In the genomic region with DNA sequence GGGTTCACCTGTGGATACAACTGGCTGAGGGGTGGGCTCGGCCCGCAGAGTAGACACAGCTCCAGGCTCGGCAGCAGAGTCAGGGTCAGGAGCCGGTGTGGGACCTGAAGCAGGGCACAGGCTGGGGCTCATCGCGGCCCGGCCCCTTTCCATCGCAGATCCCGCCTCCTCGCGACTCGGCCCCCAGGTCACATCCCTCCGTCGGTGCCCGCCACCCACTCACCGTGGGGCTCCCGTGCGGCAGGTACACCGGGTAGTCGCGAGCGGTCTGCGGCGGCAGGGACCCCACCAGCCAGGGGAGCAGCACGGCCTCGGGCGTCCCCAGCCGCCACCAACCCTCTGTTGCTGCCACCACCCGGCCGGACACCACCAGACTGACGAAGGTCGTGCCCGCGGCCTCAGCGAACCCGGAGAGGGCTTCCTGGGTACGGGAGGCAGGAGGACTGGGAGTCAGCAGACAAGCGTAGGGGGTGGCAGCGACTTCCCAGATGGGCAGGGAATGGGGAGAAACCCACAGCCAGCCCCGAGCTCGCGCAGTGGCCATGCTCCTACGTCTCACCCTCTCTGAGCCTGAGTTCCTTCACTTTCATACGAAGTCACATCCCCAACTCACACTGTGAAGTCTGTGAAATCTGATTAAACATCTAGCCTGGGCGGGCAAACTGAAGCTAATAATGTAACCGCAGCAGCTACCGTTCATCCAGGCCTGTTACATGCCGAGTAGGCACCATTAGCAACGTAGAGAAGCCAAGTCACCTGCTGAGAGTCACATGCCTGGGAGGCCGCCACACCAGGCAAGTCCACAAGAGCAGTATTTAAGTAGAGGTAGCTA, we compare ENCODE assay signal across 1 cellular context.
A peak's percentile ranks its signal among the peaks of the same experiment; 100 is the strongest.
TF ChIP-seq lines count a peak whose summit lies in the region.

No MANE protein-coding gene starts in this region.

TF ChIP-seq in GM12878, 131 proteins besides CTCF, POLR2A, EP300 and RAD21:
- TF ChIP-seq BACH1 (IDR thresholded peaks at IDR 0.05; ENCODE audit: borderline replicate concordance) (peak; percentile 53; the same call in 1 of the 2 replicates), KLF5 (IDR thresholded peaks at IDR 0.05; ENCODE audit: partially characterized antibody) (no peak), RAD51 (IDR thresholded peaks at IDR 0.05) (peak; percentile 77), LARP7 (IDR thresholded peaks at IDR 0.05) (peak; percentile 76; the same call in 1 of the 2 replicates), STAT1 (conservative IDR thresholded peaks at IDR 0.05) (no peak), DPF2 (IDR thresholded peaks at IDR 0.05) (peak; percentile 79), SMARCA5 (IDR thresholded peaks at IDR 0.05) (peak; percentile 40; the same call in 1 of the 2 replicates), IKZF1 (conservative IDR thresholded peaks at IDR 0.05) (peak; percentile 58), KDM1A (IDR thresholded peaks at IDR 0.05; ENCODE audit: borderline replicate concordance) (no peak), GATAD2B (conservative IDR thresholded peaks at IDR 0.05; ENCODE audit: low read depth) (peak; percentile 81; the same call in 1 of the 2 replicates), BHLHE40 (IDR thresholded peaks at IDR 0.05; ENCODE audit: borderline replicate concordance in 1 of 2, low read depth in 2 of 2, low read length in 1 of 2) (peak in 1 of 2 experiments; percentile 49; a peak in 1 of 4 replicates), CBX3 (IDR thresholded peaks at IDR 0.05; ENCODE audit: borderline replicate concordance, low read depth) (no peak), NR2F1 (conservative IDR thresholded peaks at IDR 0.05) (peak; percentile 77), PAX5 (IDR thresholded peaks at IDR 0.05; ENCODE audit: borderline replicate concordance, low read depth, low read length) (peak; percentile 14; the same call in 1 of the 2 replicates)
- TF ChIP-seq, protein P1, sequence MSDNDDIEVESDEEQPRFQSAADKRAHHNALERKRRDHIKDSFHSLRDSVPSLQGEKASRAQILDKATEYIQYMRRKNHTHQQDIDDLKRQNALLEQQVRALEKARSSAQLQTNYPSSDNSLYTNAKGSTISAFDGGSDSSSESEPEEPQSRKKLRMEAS (IDR thresholded peaks at IDR 0.05; ENCODE audit: low read depth, low read length) = peak; percentile 20; the same call in 1 of the 2 replicates
- TF ChIP-seq, protein P2, sequence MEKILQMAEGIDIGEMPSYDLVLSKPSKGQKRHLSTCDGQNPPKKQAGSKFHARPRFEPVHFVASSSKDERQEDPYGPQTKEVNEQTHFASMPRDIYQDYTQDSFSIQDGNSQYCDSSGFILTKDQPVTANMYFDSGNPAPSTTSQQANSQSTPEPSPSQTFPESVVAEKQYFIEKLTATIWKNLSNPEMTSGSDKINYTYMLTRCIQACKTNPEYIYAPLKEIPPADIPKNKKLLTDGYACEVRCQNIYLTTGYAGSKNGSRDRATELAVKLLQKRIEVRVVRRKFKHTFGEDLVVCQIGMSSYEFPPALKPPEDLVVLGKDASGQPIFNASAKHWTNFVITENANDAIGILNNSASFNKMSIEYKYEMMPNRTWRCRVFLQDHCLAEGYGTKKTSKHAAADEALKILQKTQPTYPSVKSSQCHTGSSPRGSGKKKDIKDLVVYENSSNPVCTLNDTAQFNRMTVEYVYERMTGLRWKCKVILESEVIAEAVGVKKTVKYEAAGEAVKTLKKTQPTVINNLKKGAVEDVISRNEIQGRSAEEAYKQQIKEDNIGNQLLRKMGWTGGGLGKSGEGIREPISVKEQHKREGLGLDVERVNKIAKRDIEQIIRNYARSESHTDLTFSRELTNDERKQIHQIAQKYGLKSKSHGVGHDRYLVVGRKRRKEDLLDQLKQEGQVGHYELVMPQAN (conservative IDR thresholded peaks at IDR 0.05) = 0 out of 2 replicates have a peak, but pooled peaks have one; percentile 24
- TF ChIP-seq, protein P3, sequence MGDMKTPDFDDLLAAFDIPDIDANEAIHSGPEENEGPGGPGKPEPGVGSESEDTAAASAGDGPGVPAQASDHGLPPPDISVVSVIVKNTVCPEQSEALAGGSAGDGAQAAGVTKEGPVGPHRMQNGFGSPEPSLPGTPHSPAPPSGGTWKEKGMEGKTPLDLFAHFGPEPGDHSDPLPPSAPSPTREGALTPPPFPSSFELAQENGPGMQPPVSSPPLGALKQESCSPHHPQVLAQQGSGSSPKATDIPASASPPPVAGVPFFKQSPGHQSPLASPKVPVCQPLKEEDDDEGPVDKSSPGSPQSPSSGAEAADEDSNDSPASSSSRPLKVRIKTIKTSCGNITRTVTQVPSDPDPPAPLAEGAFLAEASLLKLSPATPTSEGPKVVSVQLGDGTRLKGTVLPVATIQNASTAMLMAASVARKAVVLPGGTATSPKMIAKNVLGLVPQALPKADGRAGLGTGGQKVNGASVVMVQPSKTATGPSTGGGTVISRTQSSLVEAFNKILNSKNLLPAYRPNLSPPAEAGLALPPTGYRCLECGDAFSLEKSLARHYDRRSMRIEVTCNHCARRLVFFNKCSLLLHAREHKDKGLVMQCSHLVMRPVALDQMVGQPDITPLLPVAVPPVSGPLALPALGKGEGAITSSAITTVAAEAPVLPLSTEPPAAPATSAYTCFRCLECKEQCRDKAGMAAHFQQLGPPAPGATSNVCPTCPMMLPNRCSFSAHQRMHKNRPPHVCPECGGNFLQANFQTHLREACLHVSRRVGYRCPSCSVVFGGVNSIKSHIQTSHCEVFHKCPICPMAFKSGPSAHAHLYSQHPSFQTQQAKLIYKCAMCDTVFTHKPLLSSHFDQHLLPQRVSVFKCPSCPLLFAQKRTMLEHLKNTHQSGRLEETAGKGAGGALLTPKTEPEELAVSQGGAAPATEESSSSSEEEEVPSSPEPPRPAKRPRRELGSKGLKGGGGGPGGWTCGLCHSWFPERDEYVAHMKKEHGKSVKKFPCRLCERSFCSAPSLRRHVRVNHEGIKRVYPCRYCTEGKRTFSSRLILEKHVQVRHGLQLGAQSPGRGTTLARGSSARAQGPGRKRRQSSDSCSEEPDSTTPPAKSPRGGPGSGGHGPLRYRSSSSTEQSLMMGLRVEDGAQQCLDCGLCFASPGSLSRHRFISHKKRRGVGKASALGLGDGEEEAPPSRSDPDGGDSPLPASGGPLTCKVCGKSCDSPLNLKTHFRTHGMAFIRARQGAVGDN (IDR thresholded peaks at IDR 0.05) = 0 out of 2 replicates have a peak, but pooled peaks have one; percentile 34
- TF ChIP-seq, protein P4, sequence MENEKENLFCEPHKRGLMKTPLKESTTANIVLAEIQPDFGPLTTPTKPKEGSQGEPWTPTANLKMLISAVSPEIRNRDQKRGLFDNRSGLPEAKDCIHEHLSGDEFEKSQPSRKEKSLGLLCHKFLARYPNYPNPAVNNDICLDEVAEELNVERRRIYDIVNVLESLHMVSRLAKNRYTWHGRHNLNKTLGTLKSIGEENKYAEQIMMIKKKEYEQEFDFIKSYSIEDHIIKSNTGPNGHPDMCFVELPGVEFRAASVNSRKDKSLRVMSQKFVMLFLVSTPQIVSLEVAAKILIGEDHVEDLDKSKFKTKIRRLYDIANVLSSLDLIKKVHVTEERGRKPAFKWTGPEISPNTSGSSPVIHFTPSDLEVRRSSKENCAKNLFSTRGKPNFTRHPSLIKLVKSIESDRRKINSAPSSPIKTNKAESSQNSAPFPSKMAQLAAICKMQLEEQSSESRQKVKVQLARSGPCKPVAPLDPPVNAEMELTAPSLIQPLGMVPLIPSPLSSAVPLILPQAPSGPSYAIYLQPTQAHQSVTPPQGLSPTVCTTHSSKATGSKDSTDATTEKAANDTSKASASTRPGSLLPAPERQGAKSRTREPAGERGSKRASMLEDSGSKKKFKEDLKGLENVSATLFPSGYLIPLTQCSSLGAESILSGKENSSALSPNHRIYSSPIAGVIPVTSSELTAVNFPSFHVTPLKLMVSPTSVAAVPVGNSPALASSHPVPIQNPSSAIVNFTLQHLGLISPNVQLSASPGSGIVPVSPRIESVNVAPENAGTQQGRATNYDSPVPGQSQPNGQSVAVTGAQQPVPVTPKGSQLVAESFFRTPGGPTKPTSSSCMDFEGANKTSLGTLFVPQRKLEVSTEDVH (IDR thresholded peaks at IDR 0.05; ENCODE audit: low read depth, partially characterized antibody) = no peak
- TF ChIP-seq, protein P5, sequence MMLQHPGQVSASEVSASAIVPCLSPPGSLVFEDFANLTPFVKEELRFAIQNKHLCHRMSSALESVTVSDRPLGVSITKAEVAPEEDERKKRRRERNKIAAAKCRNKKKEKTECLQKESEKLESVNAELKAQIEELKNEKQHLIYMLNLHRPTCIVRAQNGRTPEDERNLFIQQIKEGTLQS (IDR thresholded peaks at IDR 0.05; ENCODE audit: borderline replicate concordance, extremely low read depth, low read depth, low read length) = no peak
